In genomic region chr1:25784575-25785051, GRCh38 we compare ENCODE assay signal across 17 cellular contexts. TPM values are rescaled to one million over a fixed set of nuclear protein-coding genes. Genes with fewer than 3 reads are reported as not detected.
DNase-seq lines count a peak whose midpoint lies in the region; ATAC-seq, FAIRE-seq and TF ChIP-seq lines count a peak whose summit lies in the region.
"Had no signal": no experiment of that assay in that cellular context is flagged by ENCODE, and none has a peak within 500 bp of the region (broad histone marks: within the 10 kb centered on the region; RNA-seq: fewer than 3 reads in every experiment).

No MANE protein-coding gene starts in this region.

- peaks cover 28% of the 10 kb centered on the region for H3K4me1 Mint-ChIP-seq in HFFc6 (ENCODE audit: low read depth)

- peaks cover 24% of the 10 kb centered on the region for H3K4me1 ChIP-seq in HepG2 (ENCODE audit: insufficient read depth, low read length)

- no peaks in the 10 kb centered on the region for H4K20me1 ChIP-seq in HepG2 (ENCODE audit: insufficient read depth, low read length)

- peaks cover 0 to 25% of the 10 kb centered on the region in 2 experiments; a peak in 3 of 5 replicates for H3K27me3 ChIP-seq in HepG2 (ENCODE audit: control insufficient read depth in 1 of 2, insufficient read depth in 2 of 2, low read length in 2 of 2)
- H3K27me3 ChIP-seq: vagina had no signal

- H3K36me3 ChIP-seq in HepG2 (replicated peaks in 1 of 2; ENCODE audit: control insufficient read depth in 1 of 2, insufficient read depth in 2 of 2, low read length in 2 of 2), result no peaks in the 10 kb centered on the region
- H3K36me3 ChIP-seq: vagina had no signal

- no peak overlapping the region for H3K4me2 ChIP-seq in HepG2 (ENCODE audit: low read depth, low read length)

- TF ChIP-seq POLR2A in HepG2 (IDR thresholded peaks at IDR 0.05; ENCODE audit: insufficient read depth in 1 of 2, low read depth in 2 of 2, low read length in 2 of 2) (no peak), GM12892 (IDR thresholded peaks at IDR 0.05; ENCODE audit: low read depth, low read length) (no peak)

- H3K9me3 Mint-ChIP-seq in HFFc6, result no peaks in the 10 kb centered on the region
- H3K9me3 Mint-ChIP-seq: activated CD4-positive, alpha-beta memory T cell treated with anti-CD3 and anti-CD28 coated beads for 36 hours; activated T-cell treated with anti-CD3 and anti-CD28 coated beads, Interleukin-2, amount 50 U/mL, for 24 hours; nephron had no signal

- FAIRE-seq in HepG2 (lab: Jason Lieb, UNC) (no peak), GM12892 (lab: Jason Lieb, UNC) (no peak)
- FAIRE-seq: endometrium, H54 had no signal

- peaks cover 23% of the 10 kb centered on the region for H3K27me3 Mint-ChIP-seq in HFFc6 (ENCODE audit: insufficient read depth)
- H3K27me3 Mint-ChIP-seq: activated CD4-positive, alpha-beta memory T cell treated with anti-CD3 and anti-CD28 coated beads for 36 hours; activated T-cell treated with anti-CD3 and anti-CD28 coated beads, Interleukin-2, amount 50 U/mL, for 24 hours had no signal

- H2AFZ ChIP-seq in HepG2 (ENCODE audit: low read length), result no peak overlapping the region

- POLR2A ChIA-PET in HepG2 (lab: Yijun Ruan, JAX), result no interaction called here

- no peak overlapping the region for H3K4me3 Mint-ChIP-seq in HFFc6
- H3K4me3 Mint-ChIP-seq: activated CD4-positive, alpha-beta memory T cell treated with anti-CD3 and anti-CD28 coated beads for 36 hours; activated T-cell treated with anti-CD3 and anti-CD28 coated beads, Interleukin-2, amount 50 U/mL, for 24 hours; nephron had no signal

- no peak overlapping the region for H3K27ac ChIP-seq in HepG2 (ENCODE audit: extremely low read length, insufficient read depth, low read length)
- H3K27ac ChIP-seq: vagina had no signal

- ATAC-seq in HepG2 (no peak), HG02759 (IDR thresholded peaks at IDR 0.05; ENCODE audit: unreplicated experiment) (no peak), GM21723 (IDR thresholded peaks at IDR 0.05; ENCODE audit: unreplicated experiment) (no peak)

- no peak for TF ChIP-seq CTCF in HFFc6 (IDR thresholded peaks at IDR 0.05)
- no peak for TF ChIP-seq CTCF in HepG2 (CRISPR knock-in tag; IDR thresholded peaks at IDR 0.05)

- H3K9me3 ChIP-seq in HepG2 (ENCODE audit: low read length), result no peaks in the 10 kb centered on the region
- H3K9me3 ChIP-seq: vagina had no signal

- no peak for TF ChIP-seq EP300 in HepG2 (IDR thresholded peaks at IDR 0.05; ENCODE audit: low read depth in 2 of 2, low read length in 2 of 2)
- TF ChIP-seq EP300 in HepG2 (CRISPR knock-in tag; IDR thresholded peaks at IDR 0.05; ENCODE audit: borderline replicate concordance), result no peak

- TF ChIP-seq RAD21 in HepG2 (CRISPR knock-in tag; IDR thresholded peaks at IDR 0.05), result no peak

- no peak overlapping the region for H3K27ac Mint-ChIP-seq in HFFc6
- H3K27ac Mint-ChIP-seq: activated CD4-positive, alpha-beta memory T cell treated with anti-CD3 and anti-CD28 coated beads for 36 hours; activated T-cell treated with anti-CD3 and anti-CD28 coated beads, Interleukin-2, amount 50 U/mL, for 24 hours; nephron had no signal

- intact Hi-C loops in HepG2 (cut with micrococcal nuclease; ENCODE audit: unreplicated experiment), result no loop called here

- CTCF ChIA-PET in HepG2 (lab: Yijun Ruan, JAX; ENCODE audit: low intra/inter-chr PET ratio, low total read pairs), result no interaction called here

- in situ Hi-C loops in HepG2 (cut with HindIII; ENCODE audit: extremely low pct_ligation_motif_present, low pct_unique_long_range_greater_than_20kb), result no loop called here

- no peaks in the 10 kb centered on the region for H3K79me2 ChIP-seq in HepG2 (ENCODE audit: insufficient read depth, low read length)

- no peak overlapping the region for H3K9ac ChIP-seq in HepG2 (ENCODE audit: insufficient read depth, low read depth, low read length)

- BruUV-seq in HepG2 (replicated peaks; lab: Mats Ljungman, UMichigan), result no TSS peak

- no peak overlapping the region for H3K4me3 ChIP-seq in HepG2 (replicated peaks in 1 of 3; ENCODE audit: insufficient read depth in 1 of 3, low read depth in 2 of 3, low read length in 3 of 3)
- H3K4me3 ChIP-seq: vagina had no signal

- 6% methylated on average over 8 of the region's 9 CpGs for WGBS in HepG2 (ENCODE audit: low lambda C conversion rate)

- peak; percentile 46 for DNase-seq in A172 (ENCODE audit: low spot score)
- DNase-seq in HFFc6, result peak; percentile 23
- DNase-seq in cerebellar cortex (ENCODE audit: low spot score), result peak; percentile 83
- DNase-seq in HepG2 (ENCODE audit: low spot score), result no peak
- DNase-seq in iPS-NIHi11 (ENCODE audit: low spot score), result no peak
- no peak for DNase-seq in GM12892 (ENCODE audit: insufficient read length)
- DNase-seq: activated CD4-positive, alpha-beta memory T cell treated with anti-CD3 and anti-CD28 coated beads for 36 hours; activated T-cell treated with anti-CD3 and anti-CD28 coated beads, Interleukin-2, amount 50 U/mL, for 24 hours; GDM1; NCI-H2029 treated with DMSO at 0.1 percent for 48 hours; NCI-H526 treated with DMSO at 0.1 percent for 48 hours had no signal

- no peaks in the 10 kb centered on the region for H3K36me3 Mint-ChIP-seq in HFFc6 (ENCODE audit: low read depth)
- H3K36me3 Mint-ChIP-seq: activated CD4-positive, alpha-beta memory T cell treated with anti-CD3 and anti-CD28 coated beads for 36 hours had no signal

TF ChIP-seq in HepG2, 621 proteins besides CTCF, POLR2A, EP300 and RAD21:
- TF ChIP-seq ZNF768 (CRISPR knock-in tag; IDR thresholded peaks at IDR 0.05), result peak; percentile 67; the same call in 1 of the 2 replicates
- no peak for TF ChIP-seq ZKSCAN1 (IDR thresholded peaks at IDR 0.05; ENCODE audit: low read length)
TF ChIP-seq in HepG2: peak in this region for 1.

RNA-seq across cellular contexts. Expression of gene SELENON, which starts 15.4 kb away (rescaled TPM):
- total RNA-seq in A172 (2014; rRNA removed; shearing (Covaris generic)), result 21.7 and 28.4 TPM in 2 replicates
- 10 to 100 TPM; 48.1 to 64.5 (median 58.8) TPM for total RNA-seq in HFFc6 (2021; fragmentation: NEBNext Ultra II Directional; extraction: Animal tissue kit (Norgen Biotek cat#: 25700))
- total RNA-seq in HepG2 (2016; rRNA removed; fragmentation: Illumina TruSeq; extraction: Trizol), result 3.4 and 3.8 TPM in 2 replicates
- total RNA-seq in HepG2 (2016; cell fraction: cytosol; rRNA removed; fragmentation: Illumina TruSeq; extraction: Trizol; ENCODE audit: low read depth), result 1.4 and 1.6 TPM in 2 replicates
- 2.6 and 3.9 TPM in 2 replicates for total RNA-seq in HepG2 (2016; cell fraction: insoluble cytoplasmic fraction; rRNA removed; fragmentation: Illumina TruSeq; extraction: Trizol)
- 5.9 and 6.0 TPM in 2 replicates for total RNA-seq in HepG2 (2016; cell fraction: membrane; rRNA removed; fragmentation: Illumina TruSeq; extraction: Trizol)
- total RNA-seq in HepG2 (2016; cell fraction: nucleus; rRNA removed; fragmentation: Illumina TruSeq; extraction: Trizol), result 6.6 and 8.7 TPM in 2 replicates
- polyA plus RNA-seq in HepG2 (2011; rRNA removed), result 8.0 and 8.9 TPM in 2 replicates
- polyA plus RNA-seq in HepG2 (2011; cell fraction: cytosol; rRNA removed), result 9.0 and 9.2 TPM in 2 replicates
- 13.1 and 15.6 TPM in 2 replicates for polyA plus RNA-seq in HepG2 (2011; cell fraction: nucleus; rRNA removed)
- 10.5 and 11.5 TPM in 2 replicates for polyA plus RNA-seq in HepG2 (2012)
- 3.5 and 4.0 TPM in 2 replicates for polyA plus RNA-seq in HepG2 (2016; cell fraction: cytosol; fragmentation: Illumina TruSeq; extraction: Trizol; ENCODE audit: low read depth)
- 8.8 and 12.5 TPM in 2 replicates for polyA plus RNA-seq in HepG2 (2016; cell fraction: insoluble cytoplasmic fraction; fragmentation: Illumina TruSeq; extraction: Trizol; ENCODE audit: low read depth)
- polyA plus RNA-seq in HepG2 (2016; cell fraction: membrane; fragmentation: Illumina TruSeq; extraction: Trizol; ENCODE audit: low read depth), result 12.1 and 12.7 TPM in 2 replicates
- polyA plus RNA-seq in HepG2 (2016; cell fraction: nucleus; fragmentation: Illumina TruSeq; extraction: Trizol; ENCODE audit: insufficient read depth, low read depth), result 27.6 and 29.1 TPM in 2 replicates
- polyA minus RNA-seq in HepG2 (2011; rRNA and poly(A)+ RNA removed; ENCODE audit: low replicate concordance), result 10.4 TPM in 2 replicates
- polyA minus RNA-seq in HepG2 (2011; cell fraction: cytosol; rRNA and poly(A)+ RNA removed), result 8.1 and 8.3 TPM in 2 replicates
- 3.1 and 5.0 TPM in 2 replicates for polyA minus RNA-seq in HepG2 (2011; cell fraction: nucleus; rRNA and poly(A)+ RNA removed)
- 0.89 TPM for polyA plus RNA-seq in GM12892 (2012; ENCODE audit: missing spikeins)

RNA-seq across cellular contexts. Expression of gene MTFR1L, which starts 35.1 kb away (rescaled TPM):
- total RNA-seq in A172 (2014; rRNA removed; shearing (Covaris generic)), result 20.8 and 26.5 TPM in 2 replicates
- 10 to 100 TPM; 52.4 to 69.1 (median 59.1) TPM for total RNA-seq in HFFc6 (2021; fragmentation: NEBNext Ultra II Directional; extraction: Animal tissue kit (Norgen Biotek cat#: 25700))
- total RNA-seq in HepG2 (2016; rRNA removed; fragmentation: Illumina TruSeq; extraction: Trizol), result 38.0 and 47.5 TPM in 2 replicates
- 28.2 and 30.9 TPM in 2 replicates for total RNA-seq in HepG2 (2016; cell fraction: cytosol; rRNA removed; fragmentation: Illumina TruSeq; extraction: Trizol; ENCODE audit: low read depth)
- total RNA-seq in HepG2 (2016; cell fraction: insoluble cytoplasmic fraction; rRNA removed; fragmentation: Illumina TruSeq; extraction: Trizol), result 40.1 and 47.2 TPM in 2 replicates
- total RNA-seq in HepG2 (2016; cell fraction: membrane; rRNA removed; fragmentation: Illumina TruSeq; extraction: Trizol), result 56.8 and 65.1 TPM in 2 replicates
- 25.8 and 26.4 TPM in 2 replicates for total RNA-seq in HepG2 (2016; cell fraction: nucleus; rRNA removed; fragmentation: Illumina TruSeq; extraction: Trizol)
- polyA plus RNA-seq in HepG2 (2011; rRNA removed), result 55.7 and 68.1 TPM in 2 replicates
- 36.1 and 44.8 TPM in 2 replicates for polyA plus RNA-seq in HepG2 (2011; cell fraction: cytosol; rRNA removed)
- 196 and 210 TPM in 2 replicates for polyA plus RNA-seq in HepG2 (2011; cell fraction: nucleus; rRNA removed)
- polyA plus RNA-seq in HepG2 (2012), result 39.2 and 42.0 TPM in 2 replicates
- polyA plus RNA-seq in HepG2 (2016; cell fraction: cytosol; fragmentation: Illumina TruSeq; extraction: Trizol; ENCODE audit: low read depth), result 28.1 and 35.4 TPM in 2 replicates
- 45.3 and 52.8 TPM in 2 replicates for polyA plus RNA-seq in HepG2 (2016; cell fraction: insoluble cytoplasmic fraction; fragmentation: Illumina TruSeq; extraction: Trizol; ENCODE audit: low read depth)
- 52.1 and 54.5 TPM in 2 replicates for polyA plus RNA-seq in HepG2 (2016; cell fraction: membrane; fragmentation: Illumina TruSeq; extraction: Trizol; ENCODE audit: low read depth)
- 60.6 and 65.4 TPM in 2 replicates for polyA plus RNA-seq in HepG2 (2016; cell fraction: nucleus; fragmentation: Illumina TruSeq; extraction: Trizol; ENCODE audit: insufficient read depth, low read depth)
- polyA minus RNA-seq in HepG2 (2011; rRNA and poly(A)+ RNA removed; ENCODE audit: low replicate concordance), result 29.8 and 53.8 TPM in 2 replicates
- 18.0 and 18.1 TPM in 2 replicates for polyA minus RNA-seq in HepG2 (2011; cell fraction: cytosol; rRNA and poly(A)+ RNA removed)
- 23.8 and 32.3 TPM in 2 replicates for polyA minus RNA-seq in HepG2 (2011; cell fraction: nucleus; rRNA and poly(A)+ RNA removed)
- polyA plus RNA-seq in GM12892 (2012; ENCODE audit: missing spikeins), result 35.9 TPM

Comparison
In these comparisons a context has a peak if more than half of its experiments do, and no peak if none do; other contexts are left out.
1. DNase-seq: peak in A172 (single experiment), HFFc6 (single experiment) and cerebellar cortex (single experiment); none in HepG2 (single experiment), iPS-NIHi11 (single experiment) and GM12892 (single experiment).